ENCODE assay signal across 18 cellular contexts in genomic region chr3:37182816-37183215, GRCh38. TPM values are rescaled to one million over a fixed set of nuclear protein-coding genes. Genes with fewer than 3 reads are reported as not detected.
DNase-seq lines count a peak whose midpoint lies in the region; ATAC-seq and TF ChIP-seq lines count a peak whose summit lies in the region.
"Had no signal": no experiment of that assay in that cellular context is flagged by ENCODE, and none has a peak within 500 bp of the region (broad histone marks: within the 10 kb centered on the region; RNA-seq: fewer than 3 reads in every experiment).

No MANE protein-coding gene starts in this region.

- no peak overlapping the region for H3K9ac ChIP-seq in rectal smooth muscle tissue (ENCODE audit: low read length)

- H3K27ac ChIP-seq in heart right ventricle (peak overlapping the region in 6 of 10 donors; percentile 28 to 63 (median 56)), esophagus muscularis mucosa (replicated peaks in 1 of 4) (peak overlapping the region; percentile 70 to 80 (median 74)), rectal smooth muscle tissue (ENCODE audit: low read depth, low read length) (peak overlapping the region; percentile 71), urinary bladder (ENCODE audit: low read depth) (peak overlapping the region; percentile 45)
- H3K27ac ChIP-seq: pancreas had no signal

- ATAC-seq in heart right ventricle (no peak), left cardiac atrium (no peak)

- TF ChIP-seq POLR2A in esophagus muscularis mucosa (IDR thresholded peaks at IDR 0.05; ENCODE audit: low read depth): no peak

- no peak overlapping the region for H3K4me3 ChIP-seq in heart right ventricle
- H3K4me3 ChIP-seq in esophagus muscularis mucosa: no peak overlapping the region
- H3K4me3 ChIP-seq in rectal smooth muscle tissue (ENCODE audit: low read length): no peak overlapping the region
- H3K4me3 ChIP-seq in urinary bladder (ENCODE audit: low read depth, low read length): no peak overlapping the region
- H3K4me3 ChIP-seq: MG63, pancreas had no signal

- H3K27me3 ChIP-seq in heart right ventricle (no peaks in the 10 kb centered on the region), esophagus muscularis mucosa (no peaks in the 10 kb centered on the region), rectal smooth muscle tissue (ENCODE audit: control insufficient read depth, insufficient read depth, low read length) (no peaks in the 10 kb centered on the region)
- H3K27me3 ChIP-seq: MG63, pancreas had no signal

- H3K9me3 ChIP-seq in heart right ventricle (no peaks in the 10 kb centered on the region), esophagus muscularis mucosa (no peaks in the 10 kb centered on the region)
- H3K9me3 ChIP-seq: MG63, pancreas had no signal

- TF ChIP-seq CTCF in heart right ventricle (IDR thresholded peaks at IDR 0.05) (no peak), esophagus muscularis mucosa (IDR thresholded peaks at IDR 0.05) (no peak)

- intact Hi-C loops in heart right ventricle (cut with DNase I) (no loop called here), left cardiac atrium (cut with DNase I) (no loop called here), esophagus muscularis mucosa (cut with DNase I) (no loop called here)

- H3K4me1 ChIP-seq in heart right ventricle (peaks cover 0 to 48% (median 29%) of the 10 kb centered on the region in 9 donors), esophagus muscularis mucosa (peaks cover 42 to 64% (median 45%) of the 10 kb centered on the region in 4 donors), rectal smooth muscle tissue (ENCODE audit: control insufficient read depth, insufficient read depth, low read length) (peaks cover 16% of the 10 kb centered on the region), urinary bladder (ENCODE audit: insufficient read depth) (no peaks in the 10 kb centered on the region)

- TF ChIP-seq EP300 in esophagus muscularis mucosa (IDR thresholded peaks at IDR 0.05): no peak

- H3K36me3 ChIP-seq in heart right ventricle (peaks cover 0 to 14% (median 0%) of the 10 kb centered on the region in 9 donors), esophagus muscularis mucosa (no peaks in the 10 kb centered on the region), rectal smooth muscle tissue (ENCODE audit: control insufficient read depth, insufficient read depth, low read length) (no peaks in the 10 kb centered on the region), urinary bladder (ENCODE audit: insufficient read depth) (no peaks in the 10 kb centered on the region)
- H3K36me3 ChIP-seq: pancreas had no signal

- no peak for DNase-seq in heart right ventricle
- no peak for DNase-seq in left cardiac atrium
- DNase-seq in esophagus muscularis mucosa (ENCODE audit: extremely low spot score): no peak
- no peak for DNase-seq in epidermal melanocyte (ENCODE audit: insufficient read length, low spot score)
- no peak for DNase-seq in stimulated activated CD4-positive, alpha-beta T cell treated with anti-CD3 and anti-CD28 coated beads, Interleukin-2, amount 100 ng/mL, for 24 hours
- DNase-seq in NCI-H2171 treated with DMSO at 0.1 percent for 48 hours (lab: John Stamatoyannopoulos, UW): no peak
- DNase-seq: activated CD4-positive, alpha-beta memory T cell treated with anti-CD3 and anti-CD28 coated beads for 36 hours; activated naive CD8-positive, alpha-beta T cell treated with anti-CD3 and anti-CD28 coated beads for 36 hours; activated T-cell treated with anti-CD3 and anti-CD28 coated beads, Interleukin-2, amount 50 U/mL, for 48 hours; glutamatergic neuron; H7; NCI-H187 treated with DMSO at 0.1 percent for 48 hours; NCI-H526; OCI-M1; pancreas had no signal

RNA-seq across cellular contexts. Expression of gene LRRFIP2, which starts 8.4 kb away (rescaled TPM):
- total RNA-seq in heart right ventricle: 100 to 1,000 TPM; 105 to 199 (median 127) TPM
- 100 to 1,000 TPM in 1 of 2 donors, 10 to 100 TPM in 1; 63.2 to 129 TPM for polyA plus RNA-seq in heart right ventricle
- 100 to 1,000 TPM; 107 to 116 TPM for total RNA-seq in left cardiac atrium
- total RNA-seq in esophagus muscularis mucosa: 100 to 1,000 TPM in 1 of 4 donors, 10 to 100 TPM in 3; 76.9 to 104 (median 93.4) TPM
- 51.0 TPM for total RNA-seq in urinary bladder
- polyA plus RNA-seq in urinary bladder: 30.0 TPM
